26 cellular contexts compared by ENCODE assay signal in genomic region chr18:23977103-23977502, GRCh38. TPM values are rescaled to one million over a fixed set of nuclear protein-coding genes. Genes with fewer than 3 reads are reported as not detected.
A peak's percentile ranks its signal among the peaks of the same experiment; 100 is the strongest.
DNase-seq lines count a peak whose midpoint lies in the region; ATAC-seq, FAIRE-seq and TF ChIP-seq lines count a peak whose summit lies in the region.
"Had no signal": no experiment of that assay in that cellular context is flagged by ENCODE, and none has a peak within 500 bp of the region (broad histone marks: within the 10 kb centered on the region; RNA-seq: fewer than 3 reads in every experiment).

No MANE protein-coding gene starts in this region.

- 95 to 97% (median 96%) methylated on average over 7 of the region's 7 CpGs for WGBS in spleen, 5 donors

- POLR2A ChIA-PET in activated naive CD8-positive, alpha-beta T cell treated with anti-CD3 and anti-CD28 coated beads, Interleukin-2, amount 10 ng/mL, durations not matched to agents 7 days and 5 days (lab: Charles Lee): interaction anchor here (1.5 kb wide), 1 partner anchor 15 kb away, joined by 4 read pairs; no protein-coding TSS in a partner anchor
- POLR2A ChIA-PET in CD4-positive, alpha-beta T cell (lab: Charles Lee): interaction anchor here (1.7 kb wide), 3 partner anchors 10 to 37 kb away, joined by 4 to 9 read pairs (median 7); no protein-coding TSS in a partner anchor

- intact Hi-C loops in CD4-positive, alpha-beta T cell (cut with DNase I, micrococcal nuclease): no loop called here
- intact Hi-C loops in spleen (cut with DNase I; ENCODE audit: low total_unique reads): no loop called here

- peaks cover 7% of the 10 kb centered on the region; the same call in 1 of the 2 replicates for H3F3A ChIP-seq in GM23338 (replicated peaks; ENCODE audit: low read depth)

- H3K4me1 ChIP-seq in GM23338 (ENCODE audit: insufficient read depth): peaks cover 11% of the 10 kb centered on the region
- H3K4me1 ChIP-seq in spleen: peaks cover 0 to 24% (median 9%) of the 10 kb centered on the region in 6 donors

- H3K4me1 Mint-ChIP-seq in activated naive CD8-positive, alpha-beta T cell treated with anti-CD3 and anti-CD28 coated beads, Interleukin-2, amount 10 ng/mL, durations not matched to agents 7 days and 5 days: peaks cover 19% of the 10 kb centered on the region
- peaks cover 35% of the 10 kb centered on the region for H3K4me1 Mint-ChIP-seq in activated naive CD8-positive, alpha-beta T cell treated with anti-CD3 and anti-CD28 coated beads, Interleukin-2, amount 50 U/mL, for 24 hours
- H3K4me1 Mint-ChIP-seq in CD4-positive, alpha-beta T cell (ENCODE audit: low read depth): peaks cover 63% of the 10 kb centered on the region
- H3K4me1 Mint-ChIP-seq in GM23338 (peaks cover 7% of the 10 kb centered on the region), HFFc6 (ENCODE audit: low read depth) (peaks cover 5% of the 10 kb centered on the region)

- no peak overlapping the region for H3K4me3 Mint-ChIP-seq in activated naive CD8-positive, alpha-beta T cell treated with anti-CD3 and anti-CD28 coated beads, Interleukin-2, amount 10 ng/mL, durations not matched to agents 7 days and 5 days
- no peak overlapping the region for H3K4me3 Mint-ChIP-seq in activated naive CD8-positive, alpha-beta T cell treated with anti-CD3 and anti-CD28 coated beads, Interleukin-2, amount 50 U/mL, for 24 hours
- no peak overlapping the region for H3K4me3 Mint-ChIP-seq in CD4-positive, alpha-beta T cell
- H3K4me3 Mint-ChIP-seq in GM23338: no peak overlapping the region
- no peak overlapping the region for H3K4me3 Mint-ChIP-seq in HFFc6
- H3K4me3 Mint-ChIP-seq: B cell had no signal

- H3K27me3 ChIP-seq in CD4-positive, alpha-beta T cell (ENCODE audit: control insufficient read depth, insufficient read depth, low read length): no peaks in the 10 kb centered on the region
- H3K27me3 ChIP-seq in GM23338 (ENCODE audit: insufficient read depth) (no peaks in the 10 kb centered on the region), spleen (replicated peaks in 1 of 7) (no peaks in the 10 kb centered on the region)
- H3K27me3 ChIP-seq: BLaER1 treated with 17β-estradiol and CSF1 and Interleukin-3, amounts not matched to agents 10 nM and 100 nM had no signal

- H3K9me3 ChIP-seq in CD4-positive, alpha-beta T cell (ENCODE audit: control insufficient read depth, low read length): no peaks in the 10 kb centered on the region
- peaks cover 0 to 8% (median 0%) of the 10 kb centered on the region in 8 donors for H3K9me3 ChIP-seq in spleen

- no peak overlapping the region for H3K4me2 ChIP-seq in GM23338

- TF ChIP-seq POLR2A in spleen (IDR thresholded peaks at IDR 0.05): no peak

- no peaks in the 10 kb centered on the region for H3K79me2 ChIP-seq in GM23338 (replicated peaks; ENCODE audit: insufficient read depth)

- peaks cover 17% of the 10 kb centered on the region for H3K9me3 Mint-ChIP-seq in activated naive CD8-positive, alpha-beta T cell treated with anti-CD3 and anti-CD28 coated beads, Interleukin-2, amount 10 ng/mL, durations not matched to agents 7 days and 5 days
- peaks cover 10% of the 10 kb centered on the region for H3K9me3 Mint-ChIP-seq in activated naive CD8-positive, alpha-beta T cell treated with anti-CD3 and anti-CD28 coated beads, Interleukin-2, amount 50 U/mL, for 24 hours
- peaks cover 5% of the 10 kb centered on the region for H3K9me3 Mint-ChIP-seq in CD4-positive, alpha-beta T cell
- no peaks in the 10 kb centered on the region; the same call in 2 of the 3 replicates for H3K9me3 Mint-ChIP-seq in GM23338
- peaks cover 5% of the 10 kb centered on the region for H3K9me3 Mint-ChIP-seq in HFFc6

- H3K27ac ChIP-seq in CD4-positive, alpha-beta T cell (ENCODE audit: low read depth, low read length): no peak overlapping the region
- H3K27ac ChIP-seq in GM23338 (ENCODE audit: low read depth) (no peak overlapping the region), spleen (no peak overlapping the region)
- H3K27ac ChIP-seq: BLaER1 treated with 17β-estradiol and CSF1 and Interleukin-3, amounts not matched to agents 10 nM and 100 nM; C4-2B had no signal

- peaks cover 13% of the 10 kb centered on the region for H3K36me3 Mint-ChIP-seq in activated naive CD8-positive, alpha-beta T cell treated with anti-CD3 and anti-CD28 coated beads, Interleukin-2, amount 10 ng/mL, durations not matched to agents 7 days and 5 days
- no peaks in the 10 kb centered on the region for H3K36me3 Mint-ChIP-seq in activated naive CD8-positive, alpha-beta T cell treated with anti-CD3 and anti-CD28 coated beads, Interleukin-2, amount 50 U/mL, for 24 hours (ENCODE audit: low read depth)
- no peaks in the 10 kb centered on the region for H3K36me3 Mint-ChIP-seq in CD4-positive, alpha-beta T cell (ENCODE audit: low read depth)
- H3K36me3 Mint-ChIP-seq in GM23338 (ENCODE audit: low read depth) (no peaks in the 10 kb centered on the region), HFFc6 (ENCODE audit: low read depth) (0 out of 2 replicates have a peak, but pooled peaks cover 4% of the 10 kb centered on the region)

- peak overlapping the region; percentile 18; the same call in 1 of the 2 replicates for H2AFZ ChIP-seq in GM23338

- peaks cover 2% of the 10 kb centered on the region for H3K27me3 Mint-ChIP-seq in activated naive CD8-positive, alpha-beta T cell treated with anti-CD3 and anti-CD28 coated beads, Interleukin-2, amount 10 ng/mL, durations not matched to agents 7 days and 5 days
- H3K27me3 Mint-ChIP-seq in activated naive CD8-positive, alpha-beta T cell treated with anti-CD3 and anti-CD28 coated beads, Interleukin-2, amount 50 U/mL, for 24 hours: no peaks in the 10 kb centered on the region
- no peaks in the 10 kb centered on the region for H3K27me3 Mint-ChIP-seq in CD4-positive, alpha-beta T cell
- H3K27me3 Mint-ChIP-seq in GM23338 (ENCODE audit: insufficient read depth, low read depth, poor library complexity): no peaks in the 10 kb centered on the region
- peaks cover 8% of the 10 kb centered on the region for H3K27me3 Mint-ChIP-seq in HFFc6 (ENCODE audit: insufficient read depth)
- H3K27me3 Mint-ChIP-seq: B cell; CD4-positive, alpha-beta memory T cell; CD8-positive, alpha-beta memory T cell had no signal

- FAIRE-seq in islet of Langerhans (lab: Jason Lieb, UNC): peak; percentile 13
- FAIRE-seq: A204.1, GM12878, GM18507, GM19239 had no signal

- H4K20me1 ChIP-seq in GM23338 (replicated peaks; ENCODE audit: insufficient read depth): no peaks in the 10 kb centered on the region
- H4K20me1 ChIP-seq: BLaER1 treated with 17β-estradiol and CSF1 and Interleukin-3, amounts not matched to agents 10 nM and 100 nM had no signal

- no peak for DNase-seq in activated naive CD8-positive, alpha-beta T cell treated with anti-CD3 and anti-CD28 coated beads, Interleukin-2, amount 10 ng/mL, durations not matched to agents 7 days and 5 days
- DNase-seq in activated naive CD8-positive, alpha-beta T cell treated with anti-CD3 and anti-CD28 coated beads, Interleukin-2, amount 50 U/mL, for 24 hours: no peak
- DNase-seq in CD4-positive, alpha-beta T cell: no peak
- DNase-seq in GM23338 (ENCODE audit: low spot score): no peak
- DNase-seq in spleen: no peak
- DNase-seq in HFFc6: no peak
- DNase-seq: 8988T; AML-193; CD4-positive, alpha-beta memory T cell; CD8-positive, alpha-beta memory T cell; COR-L47; DMS 273 treated with DMSO at 0.1 percent for 48 hours; DMS153; DMS53; DMS79; EL; GDM1 had no signal

- CTCF ChIA-PET in CD4-positive, alpha-beta T cell (lab: Charles Lee): no interaction called here

- no peaks in the 10 kb centered on the region for H3K36me3 ChIP-seq in GM23338 (ENCODE audit: insufficient read depth)
- H3K36me3 ChIP-seq in spleen: no peaks in the 10 kb centered on the region
- H3K36me3 ChIP-seq: BLaER1 treated with 17β-estradiol and CSF1 and Interleukin-3, amounts not matched to agents 10 nM and 100 nM had no signal

- no peak for TF ChIP-seq CTCF in CD4-positive, alpha-beta T cell (IDR thresholded peaks at IDR 0.05)
- TF ChIP-seq CTCF in GM23338 (conservative IDR thresholded peaks at IDR 0.05; ENCODE audit: low read depth in 2 of 2) (no peak), spleen (IDR thresholded peaks at IDR 0.05 in 8 of 11, conservative IDR thresholded peaks at IDR 0.05 in 3 of 11) (no peak), HFFc6 (IDR thresholded peaks at IDR 0.05) (no peak)

- 0 out of 2 replicates have a peak, but pooled peaks cover 2% of the 10 kb centered on the region for H3K9me2 ChIP-seq in GM23338 (ENCODE audit: insufficient read depth)

- H3K4me3 ChIP-seq in GM23338 (no peak overlapping the region), spleen (no peak overlapping the region)
- H3K4me3 ChIP-seq: BLaER1 treated with 17β-estradiol and CSF1 and Interleukin-3, amounts not matched to agents 10 nM and 100 nM; GM12878 had no signal

- H3K27ac Mint-ChIP-seq in activated naive CD8-positive, alpha-beta T cell treated with anti-CD3 and anti-CD28 coated beads, Interleukin-2, amount 10 ng/mL, durations not matched to agents 7 days and 5 days: peak overlapping the region; percentile 77
- no peak overlapping the region for H3K27ac Mint-ChIP-seq in activated naive CD8-positive, alpha-beta T cell treated with anti-CD3 and anti-CD28 coated beads, Interleukin-2, amount 50 U/mL, for 24 hours
- peak overlapping the region; percentile 50 for H3K27ac Mint-ChIP-seq in CD4-positive, alpha-beta T cell
- no peak overlapping the region for H3K27ac Mint-ChIP-seq in GM23338
- no peak overlapping the region for H3K27ac Mint-ChIP-seq in HFFc6
- H3K27ac Mint-ChIP-seq: B cell had no signal

- ATAC-seq in activated naive CD8-positive, alpha-beta T cell treated with anti-CD3 and anti-CD28 coated beads, Interleukin-2, amount 10 ng/mL, durations not matched to agents 7 days and 5 days (ENCODE audit: low read depth): no peak
- ATAC-seq in activated naive CD8-positive, alpha-beta T cell treated with anti-CD3 and anti-CD28 coated beads, Interleukin-2, amount 50 U/mL, for 24 hours: no peak
- ATAC-seq in CD4-positive, alpha-beta T cell (ENCODE audit: poor library complexity): no peak
- ATAC-seq in GM23338 (no peak), HG02885 (IDR thresholded peaks at IDR 0.05; ENCODE audit: poor library complexity, unreplicated experiment) (no peak)
- ATAC-seq: GM12878 had no signal

TF ChIP-seq in GM23338, 12 proteins besides CTCF, POLR2A, EP300 and RAD21 (continues in another document):
- no peak for TF ChIP-seq ZNF114 (CRISPR knock-in tag; IDR thresholded peaks at IDR 0.05)

RNA-seq across cellular contexts. Expression of gene TTC39C, which starts 37.5 kb away (rescaled TPM):
- 10 to 100 TPM; 84.0 to 95.1 TPM for total RNA-seq in activated naive CD8-positive, alpha-beta T cell treated with anti-CD3 and anti-CD28 coated beads, Interleukin-2, amount 10 ng/mL, durations not matched to agents 7 days and 5 days
- 10 to 100 TPM; 82.6 to 91.8 TPM for total RNA-seq in CD4-positive, alpha-beta T cell
- total RNA-seq in GM23338 (2014; rRNA removed; shearing (Covaris generic)): 108 and 136 TPM in 2 replicates
- polyA plus RNA-seq in GM23338 (2016; fragmentation: Nextera tagmentation; extraction: Ambion mirVana): 69.2 and 69.4 TPM in 2 replicates
- 10 to 100 TPM; 23.2 to 52.3 (median 30.4) TPM for total RNA-seq in spleen
- polyA plus RNA-seq in spleen: 10 to 100 TPM; 15.4 to 21.8 (median 16.6) TPM
- 10 to 100 TPM; 10.1 to 21.3 (median 17.4) TPM for total RNA-seq in HFFc6 (2021; fragmentation: NEBNext Ultra II Directional; extraction: Animal tissue kit (Norgen Biotek cat#: 25700))

Comparison
In these comparisons a context has a peak if more than half of its experiments do, and no peak if none do; other contexts are left out.
1. H3K27ac Mint-ChIP-seq: peak in activated naive CD8-positive, alpha-beta T cell treated with anti-CD3 and anti-CD28 coated beads, Interleukin-2, amount 10 ng/mL, durations not matched to agents 7 days and 5 days (single experiment) and CD4-positive, alpha-beta T cell (single experiment); none in activated naive CD8-positive, alpha-beta T cell treated with anti-CD3 and anti-CD28 coated beads, Interleukin-2, amount 50 U/mL, for 24 hours (single experiment), GM23338 (single experiment) and HFFc6 (single experiment).